19 cellular contexts compared by ENCODE assay signal in the genomic region with DNA sequence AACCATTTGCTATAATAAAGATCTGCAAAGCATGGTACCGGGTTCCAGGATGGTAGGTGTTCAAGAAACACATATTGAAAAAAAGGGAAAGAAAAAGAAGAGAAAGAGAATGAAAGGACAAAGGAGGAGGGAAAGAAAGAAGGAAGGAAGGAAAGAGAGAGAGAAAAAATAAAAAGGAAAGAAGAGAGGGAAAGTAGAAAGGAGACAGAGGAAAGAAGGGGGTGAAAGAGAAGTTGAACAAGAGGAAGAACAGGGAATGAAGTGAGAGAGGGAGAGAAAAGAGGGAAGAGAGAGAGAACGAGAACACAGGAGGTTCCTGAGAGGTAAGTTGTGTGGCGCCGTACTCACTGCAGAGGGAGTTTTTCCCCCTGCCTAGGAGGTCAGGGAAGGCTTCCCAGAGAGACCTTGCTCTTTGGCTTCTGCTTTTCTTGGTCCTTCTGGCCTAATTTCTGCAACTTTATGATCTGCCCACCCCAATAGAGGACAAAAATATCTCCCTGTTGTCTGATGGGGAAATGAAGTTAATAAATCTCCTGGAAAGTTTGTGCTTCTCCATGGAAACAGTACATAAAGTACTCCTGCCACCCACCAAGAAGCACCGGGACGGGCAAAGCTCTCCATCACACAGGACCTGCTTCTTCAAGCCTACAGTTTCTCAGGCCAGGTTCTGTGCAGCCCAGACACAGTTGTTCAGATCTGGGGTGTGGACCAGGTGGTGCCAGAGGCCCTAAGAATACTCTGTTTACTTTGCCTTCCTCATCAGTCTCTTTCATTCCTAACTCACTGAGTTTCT.
A peak's percentile ranks its signal among the peaks of the same experiment; 100 is the strongest.
DNase-seq lines count a peak whose midpoint lies in the region; ATAC-seq and TF ChIP-seq lines count a peak whose summit lies in the region.
"Had no signal": no experiment of that assay in that cellular context is flagged by ENCODE, and none has a peak within 500 bp of the region (broad histone marks: within the 10 kb centered on the region; RNA-seq: fewer than 3 reads in every experiment).

No MANE protein-coding gene starts in this region.

- H3K4me1 ChIP-seq in GM23338 (ENCODE audit: insufficient read depth) (peaks cover 15% of the 10 kb centered on the region; the same call in 1 of the 2 replicates), tibial artery (peaks cover 0 to 86% (median 16%) of the 10 kb centered on the region in 4 donors)

- no peak overlapping the region for H2AFZ ChIP-seq in GM23338

- POLR2A ChIA-PET in WTC11 (lab: Charles Lee) = interaction anchor here (0.5 kb wide), 1 partner anchor 142 kb away, joined by 4 read pairs; no protein-coding TSS in a partner anchor

- no peaks in the 10 kb centered on the region for H3K9me3 ChIP-seq in tibial artery

- no peak overlapping the region for H3K4me2 ChIP-seq in GM23338

- ATAC-seq in GM23338 = peak; percentile 59
- peak; percentile 43; the same call in 1 of the 2 replicates for ATAC-seq in WTC11
- no peak for ATAC-seq in GM21737 (IDR thresholded peaks at IDR 0.05; ENCODE audit: unreplicated experiment)
- ATAC-seq in GM18517 (IDR thresholded peaks at IDR 0.05; ENCODE audit: unreplicated experiment) = no peak
- ATAC-seq: Panc1 had no signal

- H3K9me3 Mint-ChIP-seq in GM23338 (no peaks in the 10 kb centered on the region), WTC11 (no peaks in the 10 kb centered on the region), nephron (no peaks in the 10 kb centered on the region)
- H3K9me3 Mint-ChIP-seq: CD4-positive, alpha-beta T cell had no signal

- H3K79me2 ChIP-seq in GM23338 (replicated peaks; ENCODE audit: insufficient read depth) = peaks cover 98% of the 10 kb centered on the region

- H3K4me3 ChIP-seq in GM23338 (no peak overlapping the region), tibial artery (peak overlapping the region in 1 of 2 donors; percentile 12)

- no peaks in the 10 kb centered on the region for H3K27me3 ChIP-seq in GM23338 (ENCODE audit: insufficient read depth)
- no peaks in the 10 kb centered on the region for H3K27me3 ChIP-seq in tibial artery

- peaks cover 7% of the 10 kb centered on the region for H3K27me3 Mint-ChIP-seq in GM23338 (ENCODE audit: insufficient read depth, low read depth, poor library complexity)
- H3K27me3 Mint-ChIP-seq in WTC11 (ENCODE audit: low read depth) = no peaks in the 10 kb centered on the region
- no peaks in the 10 kb centered on the region for H3K27me3 Mint-ChIP-seq in nephron (ENCODE audit: low read depth)

- H3K27ac Mint-ChIP-seq in GM23338 (0 out of 2 replicates have a peak overlapping the region, but pooled peaks have one; percentile 3), WTC11 (peak overlapping the region; percentile 1), nephron (peak overlapping the region; percentile 4 to 59 (median 14))
- H3K27ac Mint-ChIP-seq: CD4-positive, alpha-beta T cell had no signal

- no peaks in the 10 kb centered on the region for H3F3A ChIP-seq in GM23338 (replicated peaks; ENCODE audit: low read depth)

- CTCF ChIA-PET in WTC11 (lab: Charles Lee) = no interaction called here

- intact Hi-C loops in tibial artery (cut with DNase I; ENCODE audit: low total_unique reads) = no loop called here

- H3K36me3 Mint-ChIP-seq in GM23338 (ENCODE audit: low read depth) (no peaks in the 10 kb centered on the region), WTC11 (no peaks in the 10 kb centered on the region), nephron (ENCODE audit: low read depth) (no peaks in the 10 kb centered on the region)
- H3K36me3 Mint-ChIP-seq: IgD-negative memory B cell had no signal

- H3K4me3 Mint-ChIP-seq in GM23338 = no peak overlapping the region; the same call in 2 of the 3 replicates
- H3K4me3 Mint-ChIP-seq in WTC11 = no peak overlapping the region
- H3K4me3 Mint-ChIP-seq in nephron = no peak overlapping the region
- H3K4me3 Mint-ChIP-seq: CD4-positive, alpha-beta T cell; IgD-negative memory B cell had no signal

- peaks cover 13% of the 10 kb centered on the region for H4K20me1 ChIP-seq in GM23338 (replicated peaks; ENCODE audit: insufficient read depth)

- TF ChIP-seq CTCF in GM23338 (conservative IDR thresholded peaks at IDR 0.05; ENCODE audit: low read depth in 2 of 2) (no peak), WTC11 (IDR thresholded peaks at IDR 0.05) (no peak), nephron (IDR thresholded peaks at IDR 0.05; ENCODE audit: unreplicated experiment in 3 of 3) (no peak), tibial artery (IDR thresholded peaks at IDR 0.05) (no peak)

- DNase-seq in GM23338 (ENCODE audit: low spot score) = no peak
- no peak for DNase-seq in WTC11 (ENCODE audit: low spot score)
- DNase-seq in tibial artery = peak in 1 of 2 donors; percentile 39
- no peak for DNase-seq in GM19240 (ENCODE audit: insufficient read length, low spot score)
- DNase-seq: CD4-positive, alpha-beta T cell; COR-L47; DMS 273 treated with DMSO at 0.1 percent for 48 hours; DMS79 treated with DMSO at 0.1 percent for 48 hours; GOT3; Karpas-422; NCI-H1417; NCI-H187 treated with DMSO at 0.1 percent for 48 hours; NCI-H2107; T-helper 1 cell had no signal

- H3K27ac ChIP-seq in GM23338 (ENCODE audit: low read depth) (peak overlapping the region; percentile 29; the same call in 1 of the 2 replicates), tibial artery (peak overlapping the region; percentile 66 to 77)

- H3K4me1 Mint-ChIP-seq in GM23338 (peaks cover 37% of the 10 kb centered on the region), WTC11 (peaks cover 46% of the 10 kb centered on the region), nephron (peaks cover 32% of the 10 kb centered on the region)

- H3K36me3 ChIP-seq in GM23338 (ENCODE audit: insufficient read depth) (no peaks in the 10 kb centered on the region), tibial artery (no peaks in the 10 kb centered on the region)

- H3K9me2 ChIP-seq in GM23338 (ENCODE audit: insufficient read depth) = no peaks in the 10 kb centered on the region

TF ChIP-seq in GM23338, 12 proteins besides CTCF, POLR2A, EP300 and RAD21 (continues in another document):
- TF ChIP-seq STAT1 (IDR thresholded peaks at IDR 0.05; ENCODE audit: unreplicated experiment) (no peak), CREB1 (CRISPR knock-in tag; IDR thresholded peaks at IDR 0.05; ENCODE audit: low read depth) (no peak), ZNF114 (CRISPR knock-in tag; IDR thresholded peaks at IDR 0.05) (no peak)
- TF ChIP-seq, protein P1, sequence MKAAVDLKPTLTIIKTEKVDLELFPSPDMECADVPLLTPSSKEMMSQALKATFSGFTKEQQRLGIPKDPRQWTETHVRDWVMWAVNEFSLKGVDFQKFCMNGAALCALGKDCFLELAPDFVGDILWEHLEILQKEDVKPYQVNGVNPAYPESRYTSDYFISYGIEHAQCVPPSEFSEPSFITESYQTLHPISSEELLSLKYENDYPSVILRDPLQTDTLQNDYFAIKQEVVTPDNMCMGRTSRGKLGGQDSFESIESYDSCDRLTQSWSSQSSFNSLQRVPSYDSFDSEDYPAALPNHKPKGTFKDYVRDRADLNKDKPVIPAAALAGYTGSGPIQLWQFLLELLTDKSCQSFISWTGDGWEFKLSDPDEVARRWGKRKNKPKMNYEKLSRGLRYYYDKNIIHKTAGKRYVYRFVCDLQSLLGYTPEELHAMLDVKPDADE (IDR thresholded peaks at IDR 0.05) = no peak

TF ChIP-seq in WTC11, 78 proteins besides CTCF, POLR2A, EP300 and RAD21 (continues in another document):
- TF ChIP-seq, protein P2, sequence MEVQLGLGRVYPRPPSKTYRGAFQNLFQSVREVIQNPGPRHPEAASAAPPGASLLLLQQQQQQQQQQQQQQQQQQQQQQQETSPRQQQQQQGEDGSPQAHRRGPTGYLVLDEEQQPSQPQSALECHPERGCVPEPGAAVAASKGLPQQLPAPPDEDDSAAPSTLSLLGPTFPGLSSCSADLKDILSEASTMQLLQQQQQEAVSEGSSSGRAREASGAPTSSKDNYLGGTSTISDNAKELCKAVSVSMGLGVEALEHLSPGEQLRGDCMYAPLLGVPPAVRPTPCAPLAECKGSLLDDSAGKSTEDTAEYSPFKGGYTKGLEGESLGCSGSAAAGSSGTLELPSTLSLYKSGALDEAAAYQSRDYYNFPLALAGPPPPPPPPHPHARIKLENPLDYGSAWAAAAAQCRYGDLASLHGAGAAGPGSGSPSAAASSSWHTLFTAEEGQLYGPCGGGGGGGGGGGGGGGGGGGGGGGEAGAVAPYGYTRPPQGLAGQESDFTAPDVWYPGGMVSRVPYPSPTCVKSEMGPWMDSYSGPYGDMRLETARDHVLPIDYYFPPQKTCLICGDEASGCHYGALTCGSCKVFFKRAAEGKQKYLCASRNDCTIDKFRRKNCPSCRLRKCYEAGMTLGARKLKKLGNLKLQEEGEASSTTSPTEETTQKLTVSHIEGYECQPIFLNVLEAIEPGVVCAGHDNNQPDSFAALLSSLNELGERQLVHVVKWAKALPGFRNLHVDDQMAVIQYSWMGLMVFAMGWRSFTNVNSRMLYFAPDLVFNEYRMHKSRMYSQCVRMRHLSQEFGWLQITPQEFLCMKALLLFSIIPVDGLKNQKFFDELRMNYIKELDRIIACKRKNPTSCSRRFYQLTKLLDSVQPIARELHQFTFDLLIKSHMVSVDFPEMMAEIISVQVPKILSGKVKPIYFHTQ (CRISPR knock-in tag; IDR thresholded peaks at IDR 0.05) = no peak
- TF ChIP-seq, protein P3, sequence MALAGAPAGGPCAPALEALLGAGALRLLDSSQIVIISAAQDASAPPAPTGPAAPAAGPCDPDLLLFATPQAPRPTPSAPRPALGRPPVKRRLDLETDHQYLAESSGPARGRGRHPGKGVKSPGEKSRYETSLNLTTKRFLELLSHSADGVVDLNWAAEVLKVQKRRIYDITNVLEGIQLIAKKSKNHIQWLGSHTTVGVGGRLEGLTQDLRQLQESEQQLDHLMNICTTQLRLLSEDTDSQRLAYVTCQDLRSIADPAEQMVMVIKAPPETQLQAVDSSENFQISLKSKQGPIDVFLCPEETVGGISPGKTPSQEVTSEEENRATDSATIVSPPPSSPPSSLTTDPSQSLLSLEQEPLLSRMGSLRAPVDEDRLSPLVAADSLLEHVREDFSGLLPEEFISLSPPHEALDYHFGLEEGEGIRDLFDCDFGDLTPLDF (CRISPR knock-in tag; IDR thresholded peaks at IDR 0.05) = no peak
- no peak for TF ChIP-seq ZNF232 (CRISPR knock-in tag; IDR thresholded peaks at IDR 0.05)
- no peak for TF ChIP-seq TEAD1 (CRISPR knock-in tag; IDR thresholded peaks at IDR 0.05)
- TF ChIP-seq ZNF423 (CRISPR knock-in tag; IDR thresholded peaks at IDR 0.05) = no peak
- no peak for TF ChIP-seq KAT7 (CRISPR knock-in tag; IDR thresholded peaks at IDR 0.05; ENCODE audit: borderline replicate concordance)
- TF ChIP-seq, protein P4, sequence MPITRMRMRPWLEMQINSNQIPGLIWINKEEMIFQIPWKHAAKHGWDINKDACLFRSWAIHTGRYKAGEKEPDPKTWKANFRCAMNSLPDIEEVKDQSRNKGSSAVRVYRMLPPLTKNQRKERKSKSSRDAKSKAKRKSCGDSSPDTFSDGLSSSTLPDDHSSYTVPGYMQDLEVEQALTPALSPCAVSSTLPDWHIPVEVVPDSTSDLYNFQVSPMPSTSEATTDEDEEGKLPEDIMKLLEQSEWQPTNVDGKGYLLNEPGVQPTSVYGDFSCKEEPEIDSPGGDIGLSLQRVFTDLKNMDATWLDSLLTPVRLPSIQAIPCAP (CRISPR knock-in tag; IDR thresholded peaks at IDR 0.05) = no peak

Comparison
In these comparisons a context has a peak if more than half of its experiments do, and no peak if none do; other contexts are left out.
1. ATAC-seq: peak in GM23338 (single experiment) and WTC11 (single experiment); none in GM21737 (single experiment) and GM18517 (single experiment).
2. Peak in every context shown above with its lines, with median percentiles within 50 percentile points of each other: H3K27ac Mint-ChIP-seq.